In the genomic region with DNA sequence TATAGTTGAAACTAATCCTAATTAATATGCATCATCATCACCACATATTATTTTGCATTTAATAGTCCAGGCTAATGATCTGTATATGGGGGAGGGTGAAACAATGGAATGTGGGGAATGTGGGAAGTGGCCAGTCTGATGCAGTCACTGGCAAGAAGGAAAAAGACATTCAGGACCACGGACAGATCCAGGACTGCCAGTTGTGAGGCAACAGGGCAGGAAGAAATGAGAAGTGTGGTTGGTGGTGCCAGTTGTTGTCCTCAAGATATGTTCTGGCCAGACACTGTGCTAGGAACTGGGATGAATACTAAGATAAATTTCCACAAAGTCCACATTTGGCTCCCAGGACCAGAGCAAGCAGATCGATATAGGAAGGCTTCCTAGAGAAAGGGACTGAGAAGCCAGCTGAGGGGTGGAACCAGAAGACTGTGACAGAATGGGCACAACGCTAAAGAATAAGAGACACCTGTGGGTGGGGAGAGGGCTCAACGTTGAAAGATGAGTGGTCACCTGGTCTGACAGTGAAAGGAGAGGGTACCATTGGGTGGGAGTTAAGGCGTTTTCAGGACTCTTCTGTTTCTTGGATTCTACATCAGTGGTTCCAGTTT, we compare ENCODE assay signal across 10 cellular contexts. TPM values are rescaled to one million over a fixed set of nuclear protein-coding genes. Genes with fewer than 3 reads are reported as not detected.
DNase-seq lines count a peak whose midpoint lies in the region; ATAC-seq and TF ChIP-seq lines count a peak whose summit lies in the region.
"Had no signal": no experiment of that assay in that cellular context is flagged by ENCODE, and none has a peak within 500 bp of the region (broad histone marks: within the 10 kb centered on the region; RNA-seq: fewer than 3 reads in every experiment).

No MANE protein-coding gene starts in this region.

- no peak for ATAC-seq in HG02970 (IDR thresholded peaks at IDR 0.05; ENCODE audit: low FRiP score, unreplicated experiment)
- ATAC-seq: effector memory CD8-positive, alpha-beta T cell had no signal

- H4K20me1 ChIP-seq in OCI-LY7 (ENCODE audit: insufficient read depth, low read length): no peaks in the 10 kb centered on the region

- no peak overlapping the region for H3K4me3 ChIP-seq in OCI-LY7 (ENCODE audit: low read depth, low read length, poor library complexity, severe bottlenecking)

- CTCF ChIA-PET in OCI-LY7 (lab: Charles Lee; ENCODE audit: unreplicated experiment): no interaction called here

- H3K4me1 ChIP-seq in OCI-LY7 (ENCODE audit: insufficient read depth, low read length, poor library complexity, severe bottlenecking): no peaks in the 10 kb centered on the region

- H3K4me1 Mint-ChIP-seq in endothelial cell (ENCODE audit: unreplicated experiment): peaks cover 5% of the 10 kb centered on the region

- BruUV-seq in OCI-LY7 (replicated peaks; lab: Mats Ljungman, UMichigan): no TSS peak

- TF ChIP-seq CTCF in OCI-LY7 (conservative IDR thresholded peaks at IDR 0.05; ENCODE audit: low read length): no peak
- no peak for TF ChIP-seq CTCF in endothelial cell (IDR thresholded peaks at IDR 0.05; ENCODE audit: unreplicated experiment)

- no peaks in the 10 kb centered on the region for H3K9me3 ChIP-seq in OCI-LY7 (ENCODE audit: low read length)

- H3K4me3 Mint-ChIP-seq in endothelial cell (ENCODE audit: unreplicated experiment): no peak overlapping the region
- H3K4me3 Mint-ChIP-seq: effector memory CD8-positive, alpha-beta T cell had no signal

- DNase-seq in SKM-1 treated with dmso at 0.1 percent for 144 hours (lab: John Stamatoyannopoulos, UW; ENCODE audit: unreplicated experiment) (peak; percentile 8), SKM-1 (lab: John Stamatoyannopoulos, UW; ENCODE audit: unreplicated experiment) (no peak), OCI-LY7 (ENCODE audit: low spot score) (peak; percentile 35), endothelial cell (ENCODE audit: low spot score) (peak; percentile 77), renal cortical epithelial cell (ENCODE audit: low read depth) (peak; percentile 76), DMS114 treated with DMSO at 0.1 percent for 48 hours (lab: John Stamatoyannopoulos, UW; ENCODE audit: unreplicated experiment) (no peak), NCI-H524 treated with DMSO at 0.1 percent for 48 hours (lab: John Stamatoyannopoulos, UW) (no peak)
- DNase-seq: effector memory CD8-positive, alpha-beta T cell had no signal

- intact Hi-C loops in OCI-LY7 (cut with micrococcal nuclease; ENCODE audit: unreplicated experiment): no loop called here

- no peak overlapping the region for H3K4me2 ChIP-seq in OCI-LY7 (ENCODE audit: low read length)

- POLR2A ChIA-PET in OCI-LY7 (lab: Charles Lee): no interaction called here

- H3K27ac ChIP-seq in OCI-LY7 (ENCODE audit: low read depth, low read length, poor library complexity, severe bottlenecking): no peak overlapping the region

- no peaks in the 10 kb centered on the region for H3K36me3 Mint-ChIP-seq in endothelial cell (ENCODE audit: low read depth, unreplicated experiment)

- no peak overlapping the region for H2AFZ ChIP-seq in OCI-LY7 (ENCODE audit: low read length)

- H3K27me3 Mint-ChIP-seq in endothelial cell (ENCODE audit: unreplicated experiment): peaks cover 9% of the 10 kb centered on the region

- no peaks in the 10 kb centered on the region for H3K79me2 ChIP-seq in OCI-LY7 (ENCODE audit: insufficient read depth, low read depth, low read length)

- H3K27ac Mint-ChIP-seq in endothelial cell (ENCODE audit: unreplicated experiment): no peak overlapping the region
- H3K27ac Mint-ChIP-seq: effector memory CD8-positive, alpha-beta T cell had no signal

- H3K36me3 ChIP-seq in OCI-LY7 (ENCODE audit: insufficient read depth, low read length): no peaks in the 10 kb centered on the region

- H3K9me2 ChIP-seq in OCI-LY7 (ENCODE audit: insufficient read depth, low read length): no peaks in the 10 kb centered on the region

- H3K9me3 Mint-ChIP-seq in endothelial cell (ENCODE audit: unreplicated experiment): no peaks in the 10 kb centered on the region

RNA-seq across cellular contexts. Expression of a gene that starts 6.8 kb away (rescaled TPM):
- not detected in 2 replicates for total RNA-seq in OCI-LY7 (2014; rRNA removed; shearing (Covaris generic))
- total RNA-seq in OCI-LY7 (2022): not detected in 2 replicates
- total RNA-seq in endothelial cell (ENCODE audit: unreplicated experiment): 7.0 TPM
- total RNA-seq in renal cortical epithelial cell: 0.55 TPM in 1 of 2 replicates, not detected in the other
- total RNA-seq: skeletal muscle tissue had no signal

Comparison
In these comparisons a context has a peak if more than half of its experiments do, and no peak if none do; other contexts are left out.
1. DNase-seq: peak in SKM-1 treated with dmso at 0.1 percent for 144 hours (single experiment), OCI-LY7 (single experiment), endothelial cell (single experiment) and renal cortical epithelial cell (single experiment); none in SKM-1 (single experiment), DMS114 treated with DMSO at 0.1 percent for 48 hours (single experiment) and NCI-H524 treated with DMSO at 0.1 percent for 48 hours (single experiment).